In the genomic region with DNA sequence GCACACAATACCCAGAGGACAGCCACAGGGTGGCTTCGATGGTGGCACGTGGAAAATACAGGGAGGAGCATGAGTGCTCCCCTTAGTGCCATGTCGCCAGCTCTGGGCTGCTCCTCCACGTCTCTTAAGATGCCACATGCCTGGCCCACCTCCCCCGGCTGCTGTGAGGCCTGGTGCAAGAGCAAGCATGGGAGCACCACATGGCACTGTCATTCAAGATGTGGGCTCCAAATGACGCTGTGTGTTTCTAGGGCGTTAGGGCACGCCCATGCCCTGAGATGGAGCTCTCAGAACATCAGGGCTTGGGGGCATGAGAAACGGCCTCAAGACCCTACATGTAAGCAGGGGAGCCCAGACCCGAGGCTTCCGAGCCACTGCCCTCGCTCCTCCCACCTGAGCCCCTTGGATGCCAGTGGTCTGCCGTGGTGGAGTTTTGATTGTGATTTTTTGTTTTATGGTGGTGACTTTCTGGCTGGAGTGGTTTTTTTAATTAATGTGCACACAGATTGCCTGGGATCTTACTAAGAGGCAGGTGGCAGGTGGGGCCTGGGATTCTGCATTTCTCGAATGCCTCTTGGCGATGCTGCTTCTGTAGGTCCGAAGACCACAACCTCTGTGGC, we compare ENCODE assay signal across 11 cellular contexts.
DNase-seq lines count a peak whose midpoint lies in the region; ATAC-seq lines count a peak whose summit lies in the region.
"Had no signal": no experiment of that assay in that cellular context is flagged by ENCODE, and none has a peak within 500 bp of the region (broad histone marks: within the 10 kb centered on the region; RNA-seq: fewer than 3 reads in every experiment).

No MANE protein-coding gene starts in this region.

- H4K91ac ChIP-seq in mesenchymal stem cell (ENCODE audit: low read length): peak overlapping the region; percentile 28

- no peak overlapping the region for H4K8ac ChIP-seq in mesenchymal stem cell (ENCODE audit: low read length)

- H3K9ac ChIP-seq in mesenchymal stem cell (ENCODE audit: low read length): no peak overlapping the region
- H3K9ac ChIP-seq: BLaER1 treated with 17β-estradiol and CSF1 and Interleukin-3, amounts not matched to agents 10 nM and 100 nM; GM23248 had no signal

- H3K27ac ChIP-seq in SJCRH30 (peak overlapping the region; percentile 45), mesenchymal stem cell (ENCODE audit: low read length, poor library complexity, severe bottlenecking) (no peak overlapping the region)
- H3K27ac ChIP-seq: BLaER1 treated with 17β-estradiol and CSF1 and Interleukin-3, amounts not matched to agents 10 nM and 100 nM; GM23248 had no signal

- no peaks in the 10 kb centered on the region for H3K9me3 ChIP-seq in SJCRH30 (replicated peaks)
- H3K9me3 ChIP-seq in mesenchymal stem cell (ENCODE audit: control insufficient read depth, low read length): no peaks in the 10 kb centered on the region
- H3K9me3 ChIP-seq: BLaER1 treated with 17β-estradiol and CSF1 and Interleukin-3, amounts not matched to agents 10 nM and 100 nM; HAP-1 had no signal

- peak overlapping the region; percentile 27 for H2BK120ac ChIP-seq in mesenchymal stem cell (ENCODE audit: low read depth, low read length)

- no peak overlapping the region for H3K4me2 ChIP-seq in mesenchymal stem cell (ENCODE audit: low read length, poor library complexity, severe bottlenecking)
- H3K4me2 ChIP-seq: BLaER1 treated with 17β-estradiol and CSF1 and Interleukin-3, amounts not matched to agents 10 nM and 100 nM had no signal

- DNase-seq in SJCRH30 (peak; percentile 89 to 96), mesenchymal stem cell (no peak), skeletal muscle cell (ENCODE audit: low read depth) (peak; percentile 4)
- DNase-seq: Calu3; CD8-positive, alpha-beta T cell; GM23248 had no signal

- WGBS in mesenchymal stem cell: 96% methylated on average over 16 of the region's 16 CpGs

- H3K4me1 ChIP-seq in SJCRH30 (peaks cover 11% of the 10 kb centered on the region), mesenchymal stem cell (ENCODE audit: control insufficient read depth, insufficient read depth, low read depth, low read length) (peaks cover 2% of the 10 kb centered on the region)
- H3K4me1 ChIP-seq: BLaER1 treated with 17β-estradiol and CSF1 and Interleukin-3, amounts not matched to agents 10 nM and 100 nM; HAP-1 had no signal

- peaks cover 1% of the 10 kb centered on the region for H3K79me1 ChIP-seq in mesenchymal stem cell (replicated peaks; ENCODE audit: low read length, poor library complexity, severe bottlenecking)

- no peak overlapping the region for H2BK5ac ChIP-seq in mesenchymal stem cell (ENCODE audit: low read depth, low read length, poor library complexity, severe bottlenecking)

- H3K4ac ChIP-seq in mesenchymal stem cell (ENCODE audit: low read depth in 1 of 2, low read length in 2 of 2): no peak overlapping the region

- H3K23ac ChIP-seq in mesenchymal stem cell (ENCODE audit: low read length in 2 of 2): no peak overlapping the region

- ATAC-seq in HG02938 (IDR thresholded peaks at IDR 0.05; ENCODE audit: unreplicated experiment) (no peak), GM21825 (IDR thresholded peaks at IDR 0.05; ENCODE audit: unreplicated experiment) (no peak), HG03521 (IDR thresholded peaks at IDR 0.05; ENCODE audit: unreplicated experiment) (no peak)
- ATAC-seq: CD8-positive, alpha-beta T cell had no signal

- no peaks in the 10 kb centered on the region for H3K27me3 ChIP-seq in SJCRH30
- no peaks in the 10 kb centered on the region for H3K27me3 ChIP-seq in mesenchymal stem cell (ENCODE audit: control insufficient read depth in 1 of 2, insufficient read depth in 1 of 2, low read length in 2 of 2)
- H3K27me3 ChIP-seq: BLaER1 treated with 17β-estradiol and CSF1 and Interleukin-3, amounts not matched to agents 10 nM and 100 nM had no signal

- H3K14ac ChIP-seq in mesenchymal stem cell (ENCODE audit: low read length in 2 of 2): no peak overlapping the region

- H3K18ac ChIP-seq in mesenchymal stem cell (ENCODE audit: low read depth in 1 of 2, low read length in 2 of 2): no peak overlapping the region

- no peak overlapping the region for H2AK5ac ChIP-seq in mesenchymal stem cell (ENCODE audit: low read length, severe bottlenecking)

- H2AFZ ChIP-seq in mesenchymal stem cell (ENCODE audit: low read depth, low read length): no peak overlapping the region
- H2AFZ ChIP-seq: GM23248 had no signal

- H3K4me3 ChIP-seq in SJCRH30 (no peak overlapping the region), mesenchymal stem cell (ENCODE audit: insufficient read depth in 1 of 2, low read depth in 1 of 2, low read length in 2 of 2) (no peak overlapping the region), skeletal muscle cell (ENCODE audit: low read depth, low read length) (no peak overlapping the region)
- H3K4me3 ChIP-seq: BLaER1 treated with 17β-estradiol and CSF1 and Interleukin-3, amounts not matched to agents 10 nM and 100 nM; GM23248; HAP-1 had no signal

- H2BK12ac ChIP-seq in mesenchymal stem cell (ENCODE audit: low read length in 2 of 2): no peak overlapping the region

- H3K36me3 ChIP-seq in SJCRH30 (peaks cover 5% of the 10 kb centered on the region; the same call in 1 of the 2 replicates), mesenchymal stem cell (ENCODE audit: control insufficient read depth in 1 of 2, insufficient read depth in 2 of 2, low read depth in 1 of 2, low read length in 2 of 2) (peaks cover 23 to 29% of the 10 kb centered on the region in 2 experiments)
- H3K36me3 ChIP-seq: HAP-1 had no signal

- no peak overlapping the region for H2BK15ac ChIP-seq in mesenchymal stem cell (ENCODE audit: low read depth, poor library complexity, severe bottlenecking)
